Comparison of ENCODE assay signal across 8 cellular contexts in the genomic region with DNA sequence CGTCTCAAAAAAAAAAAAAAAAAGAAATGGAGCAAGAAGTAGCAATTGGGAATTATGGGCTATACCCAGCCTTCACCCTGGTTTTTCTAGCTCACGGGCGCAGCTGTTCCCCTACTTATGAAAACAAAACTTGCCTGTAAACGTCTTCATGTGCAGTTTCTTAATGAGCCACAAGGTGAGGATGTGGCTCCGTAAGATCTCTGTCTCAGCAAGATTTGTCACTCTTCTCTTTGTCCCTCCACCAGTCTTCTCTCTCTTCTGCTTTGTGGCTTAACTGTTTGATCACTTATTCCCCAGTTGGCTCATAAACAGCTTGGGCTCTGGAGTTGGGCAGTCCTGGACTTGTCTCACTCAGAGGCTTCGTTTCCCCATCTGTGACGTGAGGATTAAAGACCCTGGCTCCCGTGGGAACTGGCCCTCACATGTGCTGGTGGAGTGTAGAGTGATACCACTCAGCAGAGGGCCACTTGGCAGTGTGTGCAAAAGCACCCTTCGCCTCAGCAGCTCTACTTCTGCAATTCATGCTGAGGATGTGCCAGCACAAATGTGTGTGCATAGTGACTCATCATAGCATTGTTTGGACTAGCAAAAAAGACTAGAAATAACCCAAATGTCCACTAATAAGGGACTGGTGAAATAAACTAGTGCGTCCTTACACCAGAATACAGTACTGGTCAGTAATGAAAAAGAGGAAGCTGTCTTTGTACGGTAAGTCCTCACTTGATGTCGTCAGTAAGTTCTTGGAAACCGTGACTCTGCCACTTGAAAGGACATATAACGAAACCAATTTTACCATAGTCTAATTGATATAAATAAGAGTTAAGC. TPM values are rescaled to one million over a fixed set of nuclear protein-coding genes. Genes with fewer than 3 reads are reported as not detected.
DNase-seq lines count a peak whose midpoint lies in the region; ATAC-seq and TF ChIP-seq lines count a peak whose summit lies in the region.

No MANE protein-coding gene starts in this region.

- peak; percentile 67 for DNase-seq in activated effector memory CD4-positive, alpha-beta T cell treated with anti-CD3 and anti-CD28 coated beads, Interleukin-2, amount 50 U/mL, for 16 hours
- DNase-seq in activated effector memory CD4-positive, alpha-beta T cell treated with Interleukin-2 at 50 U/mL for 16 hours = no peak
- DNase-seq in H4 (ENCODE audit: low spot score) (peak; percentile 79), Karpas-422 (peak; percentile 93), left lobe of liver (ENCODE audit: low spot score) (no peak)
- DNase-seq in central memory CD8-positive, alpha-beta T cell (ENCODE audit: low spot score in 2 of 2) = peak in 1 of 2 donors; percentile 36
- peak; percentile 87 for DNase-seq in stimulated activated naive B cell treated with anti-CD40 and anti-IgM and Interleukin-4, amounts not matched to agents 10 μg/mL and 1 μg/mL and 100 μg/mL, for 72 hours

- ATAC-seq in central memory CD8-positive, alpha-beta T cell (replicated peaks; ENCODE audit: extremely low read depth, poor library complexity, severe bottlenecking) = peak; percentile 72
- ATAC-seq in left lobe of liver = peak; percentile 84
- ATAC-seq in stimulated activated naive B cell treated with anti-CD40 and anti-IgM and Interleukin-4, amounts not matched to agents 10 μg/mL and 1 μg/mL and 100 μg/mL, for 72 hours (replicated peaks) = peak; percentile 91 to 93

- TF ChIP-seq CTCF in SU-DHL-6 (IDR thresholded peaks at IDR 0.05; ENCODE audit: insufficient read depth, low read length, poor library complexity, severe bottlenecking) = peak; percentile 51

- H3K36me3 ChIP-seq in Karpas-422 (ENCODE audit: insufficient read depth, low read length) (no peaks in the 10 kb centered on the region; the same call in 1 of the 2 replicates), SU-DHL-6 (ENCODE audit: low read length) (no peaks in the 10 kb centered on the region)

- peak overlapping the region; percentile 66 for H3K27ac Mint-ChIP-seq in central memory CD8-positive, alpha-beta T cell (ENCODE audit: low read depth)
- peak overlapping the region; percentile 95 for H3K27ac Mint-ChIP-seq in stimulated activated naive B cell treated with anti-CD40 and anti-IgM and Interleukin-4, amounts not matched to agents 10 μg/mL and 1 μg/mL and 100 μg/mL, for 72 hours

- H3K9me3 ChIP-seq in Karpas-422 (ENCODE audit: low read length) (no peaks in the 10 kb centered on the region), SU-DHL-6 (ENCODE audit: insufficient read depth, low read length) (no peaks in the 10 kb centered on the region)

- H3K4me3 ChIP-seq in Karpas-422 (ENCODE audit: low read length) = peak overlapping the region; percentile 29; the same call in 1 of the 2 replicates
- no peak overlapping the region for H3K4me3 ChIP-seq in SU-DHL-6 (ENCODE audit: insufficient read depth, low read length, poor library complexity, severe bottlenecking)

- peaks cover 10% of the 10 kb centered on the region for H3K36me3 Mint-ChIP-seq in central memory CD8-positive, alpha-beta T cell (ENCODE audit: insufficient read depth)
- peaks cover 9 to 15% of the 10 kb centered on the region in 2 donors for H3K36me3 Mint-ChIP-seq in stimulated activated naive B cell treated with anti-CD40 and anti-IgM and Interleukin-4, amounts not matched to agents 10 μg/mL and 1 μg/mL and 100 μg/mL, for 72 hours

- H3K4me3 Mint-ChIP-seq in central memory CD8-positive, alpha-beta T cell = no peak overlapping the region
- peak overlapping the region; percentile 51 to 69 for H3K4me3 Mint-ChIP-seq in stimulated activated naive B cell treated with anti-CD40 and anti-IgM and Interleukin-4, amounts not matched to agents 10 μg/mL and 1 μg/mL and 100 μg/mL, for 72 hours

- H3K9me2 ChIP-seq in Karpas-422 (replicated peaks; ENCODE audit: insufficient read depth, low read length) (no peaks in the 10 kb centered on the region), SU-DHL-6 (replicated peaks; ENCODE audit: insufficient read depth, low read length) (no peaks in the 10 kb centered on the region)

- H2AFZ ChIP-seq in Karpas-422 (ENCODE audit: low read length) = no peak overlapping the region
- no peak overlapping the region for H2AFZ ChIP-seq in SU-DHL-6 (ENCODE audit: low read depth, low read length, severe bottlenecking)

- H3K4me2 ChIP-seq in Karpas-422 (ENCODE audit: low read depth, low read length, poor library complexity, severe bottlenecking) (peak overlapping the region; percentile 57), SU-DHL-6 (ENCODE audit: low read depth, low read length, poor library complexity, severe bottlenecking) (no peak overlapping the region)

- peaks cover 42% of the 10 kb centered on the region for H3K4me1 ChIP-seq in Karpas-422 (ENCODE audit: low read length)

- H4K20me1 ChIP-seq in Karpas-422 (ENCODE audit: insufficient read depth, low read depth, low read length) (peaks cover 7% of the 10 kb centered on the region; the same call in 1 of the 2 replicates), SU-DHL-6 (ENCODE audit: low read depth, low read length) (no peaks in the 10 kb centered on the region)

- peaks cover 87% of the 10 kb centered on the region for H3K79me2 ChIP-seq in Karpas-422 (ENCODE audit: low read length)
- H3K79me2 ChIP-seq in SU-DHL-6 (ENCODE audit: insufficient read depth, low read length) = no peaks in the 10 kb centered on the region

- H3K27ac ChIP-seq in Karpas-422 (ENCODE audit: low read length) (peak overlapping the region; percentile 75), SU-DHL-6 (ENCODE audit: low read depth, low read length) (no peak overlapping the region; the same call in 1 of the 2 replicates)

- no peaks in the 10 kb centered on the region for H3F3A ChIP-seq in SU-DHL-6 (ENCODE audit: insufficient read depth)

- H3K27me3 ChIP-seq in Karpas-422 (ENCODE audit: low read length) (no peaks in the 10 kb centered on the region), SU-DHL-6 (ENCODE audit: low read length) (no peaks in the 10 kb centered on the region)

- H3K9me3 Mint-ChIP-seq in central memory CD8-positive, alpha-beta T cell = no peaks in the 10 kb centered on the region
- no peaks in the 10 kb centered on the region for H3K9me3 Mint-ChIP-seq in stimulated activated naive B cell treated with anti-CD40 and anti-IgM and Interleukin-4, amounts not matched to agents 10 μg/mL and 1 μg/mL and 100 μg/mL, for 72 hours

- H3K27me3 Mint-ChIP-seq in central memory CD8-positive, alpha-beta T cell = no peaks in the 10 kb centered on the region
- no peaks in the 10 kb centered on the region for H3K27me3 Mint-ChIP-seq in stimulated activated naive B cell treated with anti-CD40 and anti-IgM and Interleukin-4, amounts not matched to agents 10 μg/mL and 1 μg/mL and 100 μg/mL, for 72 hours

- H3K4me1 Mint-ChIP-seq in central memory CD8-positive, alpha-beta T cell = peaks cover 44% of the 10 kb centered on the region
- H3K4me1 Mint-ChIP-seq in stimulated activated naive B cell treated with anti-CD40 and anti-IgM and Interleukin-4, amounts not matched to agents 10 μg/mL and 1 μg/mL and 100 μg/mL, for 72 hours = peaks cover 39 to 66% of the 10 kb centered on the region in 2 donors

- peak overlapping the region; percentile 45 for H3K9ac ChIP-seq in Karpas-422 (ENCODE audit: low read length)
- H3K9ac ChIP-seq in SU-DHL-6 (ENCODE audit: low read length) = no peak overlapping the region

RNA-seq across cellular contexts. Expression of gene CEP68, which starts 8.7 kb away (rescaled TPM):
- 5.4 and 6.1 TPM in 2 replicates for total RNA-seq in H4 (2014; rRNA removed; shearing (Covaris generic))
- total RNA-seq in Karpas-422 (2014; rRNA removed; shearing (Covaris generic); ENCODE audit: low replicate concordance) = 23.4 and 25.8 TPM in 2 replicates
- total RNA-seq in left lobe of liver = 2.2 TPM

Comparison
In these comparisons a context has a peak if more than half of its experiments do, and no peak if none do; other contexts are left out.
1. DNase-seq: peak in activated effector memory CD4-positive, alpha-beta T cell treated with anti-CD3 and anti-CD28 coated beads, Interleukin-2, amount 50 U/mL, for 16 hours (single experiment), H4 (single experiment), Karpas-422 (single experiment) and stimulated activated naive B cell treated with anti-CD40 and anti-IgM and Interleukin-4, amounts not matched to agents 10 μg/mL and 1 μg/mL and 100 μg/mL, for 72 hours (single experiment); none in activated effector memory CD4-positive, alpha-beta T cell treated with Interleukin-2 at 50 U/mL for 16 hours (single experiment) and left lobe of liver (single experiment).
2. Peak in every context shown above with its lines, with median percentiles within 50 percentile points of each other: ATAC-seq.